In the genomic region with DNA sequence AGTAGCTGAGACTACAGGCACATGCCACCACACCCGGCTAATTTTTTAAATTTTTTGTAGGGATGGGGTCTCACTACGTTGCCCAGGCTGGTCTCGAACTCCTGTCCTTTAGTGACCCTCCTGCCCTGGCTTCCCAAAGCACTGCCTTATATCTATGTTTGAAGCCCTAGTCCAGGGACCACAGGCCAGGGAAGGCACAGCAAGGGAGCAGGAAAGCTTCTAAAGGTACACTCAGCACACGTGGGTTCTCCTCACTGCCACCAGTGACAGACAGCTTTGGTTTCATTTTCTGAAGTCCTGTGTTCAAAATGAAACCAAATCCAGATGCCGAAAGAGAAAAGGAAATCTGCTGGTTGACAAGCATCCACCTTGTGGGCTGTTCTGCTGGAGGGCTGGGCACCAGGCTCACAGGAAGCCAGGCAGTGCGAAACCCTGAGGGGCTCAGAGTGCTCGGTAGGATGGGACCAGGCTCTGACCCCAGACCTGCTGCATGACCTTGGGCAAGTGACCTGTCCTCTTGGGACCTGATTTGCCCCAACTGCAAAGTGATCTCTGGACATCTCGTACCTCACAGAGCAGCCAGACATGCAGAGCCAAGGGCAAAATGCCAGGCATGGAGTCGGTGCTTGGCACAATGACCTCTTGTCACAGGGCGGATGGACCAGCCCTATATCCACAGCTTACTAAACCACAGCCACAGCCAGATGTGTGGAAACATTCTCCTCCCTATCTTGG, we compare ENCODE assay signal across 1 cellular context.
TF ChIP-seq lines count a peak whose summit lies in the region.

No MANE protein-coding gene starts in this region.

TF ChIP-seq in H1, 55 proteins besides CTCF, POLR2A, EP300 and RAD21:
- TF ChIP-seq KDM5A (IDR thresholded peaks at IDR 0.05; ENCODE audit: low read length) (no peak), SP1 (IDR thresholded peaks at IDR 0.05; ENCODE audit: low read depth, low read length) (no peak), NRF1 (IDR thresholded peaks at IDR 0.05; ENCODE audit: low read depth, low read length) (no peak), CTBP2 (IDR thresholded peaks at IDR 0.05; ENCODE audit: borderline replicate concordance, insufficient read depth, insufficient read length, low read length) (no peak), ASH2L (IDR thresholded peaks at IDR 0.05; ENCODE audit: low read length) (no peak), BRCA1 (IDR thresholded peaks at IDR 0.05; ENCODE audit: low read depth, low read length) (no peak), KDM4A (IDR thresholded peaks at IDR 0.05; ENCODE audit: low read depth, low read length, severe bottlenecking) (no peak), CREB1 (IDR thresholded peaks at IDR 0.05) (no peak), SIN3A (conservative IDR thresholded peaks at IDR 0.05 in 1 of 2, IDR thresholded peaks at IDR 0.05 in 1 of 2; ENCODE audit: low read depth in 1 of 2, low read length in 2 of 2) (no peak), JUND (IDR thresholded peaks at IDR 0.05; ENCODE audit: low read length) (no peak)
TF ChIP-seq in H1: peak in this region for 0.
